In the genomic region with DNA sequence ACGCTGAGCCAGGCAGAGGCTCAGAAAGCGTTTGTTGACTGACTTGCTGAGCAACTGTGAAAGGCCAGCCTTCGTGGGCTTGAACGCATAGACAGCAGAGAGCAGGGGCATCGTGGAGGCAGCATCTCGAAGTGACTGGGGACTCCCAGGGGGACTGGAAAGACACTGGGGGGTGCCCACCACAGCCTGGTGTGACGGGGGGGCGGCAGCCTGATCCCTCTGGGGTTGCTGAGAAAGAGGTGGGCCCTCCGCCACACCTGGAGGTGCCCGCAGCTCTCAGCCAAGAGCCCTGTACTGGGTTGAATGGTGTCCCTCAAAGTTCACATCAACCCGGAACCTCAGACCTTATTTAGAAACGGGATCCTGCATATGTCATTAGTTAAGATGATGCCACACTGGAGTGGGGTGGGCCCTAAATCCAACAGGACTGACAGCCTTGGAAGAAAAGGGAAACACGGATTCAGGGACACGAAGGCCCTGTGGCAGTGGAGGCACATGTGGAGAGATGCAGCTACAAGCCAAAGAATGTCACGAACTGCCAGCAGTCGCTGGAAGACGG, we compare ENCODE assay signal across 10 cellular contexts.
DNase-seq lines count a peak whose midpoint lies in the region; ATAC-seq and TF ChIP-seq lines count a peak whose summit lies in the region.
"Had no signal": no experiment of that assay in that cellular context is flagged by ENCODE, and none has a peak within 500 bp of the region (broad histone marks: within the 10 kb centered on the region; RNA-seq: fewer than 3 reads in every experiment).

No MANE protein-coding gene starts in this region.

- TF ChIP-seq POLR2A in tibial nerve (IDR thresholded peaks at IDR 0.05), result no peak

- no peak for ATAC-seq in GM18502 (IDR thresholded peaks at IDR 0.05; ENCODE audit: poor library complexity, unreplicated experiment)
- ATAC-seq in HG02852 (IDR thresholded peaks at IDR 0.05; ENCODE audit: unreplicated experiment), result no peak

- TF ChIP-seq EP300 in tibial nerve (IDR thresholded peaks at IDR 0.05), result no peak

- H3K9me3 ChIP-seq in SJCRH30 (replicated peaks) (no peaks in the 10 kb centered on the region), endodermal cell (ENCODE audit: control insufficient read depth, low read length) (no peaks in the 10 kb centered on the region), tibial nerve (no peaks in the 10 kb centered on the region)
- H3K9me3 ChIP-seq: pancreas had no signal

- H3K4me1 Mint-ChIP-seq in endodermal cell (no peaks in the 10 kb centered on the region), nephron progenitor cell (peaks cover 26% of the 10 kb centered on the region)

- TF ChIP-seq CTCF in endodermal cell (conservative IDR thresholded peaks at IDR 0.05) (no peak), nephron progenitor cell (IDR thresholded peaks at IDR 0.05) (no peak), tibial nerve (IDR thresholded peaks at IDR 0.05) (no peak)

- DNase-seq in SJCRH30 (no peak), endodermal cell (no peak), nephron progenitor cell (no peak), tibial nerve (ENCODE audit: low spot score in 2 of 2) (no peak), cerebellar cortex (ENCODE audit: low spot score) (no peak)
- DNase-seq in activated CD8-positive, alpha-beta memory T cell treated with anti-CD3 and anti-CD28 coated beads for 24 hours, result no peak
- DNase-seq: activated effector memory CD4-positive, alpha-beta T cell treated with anti-CD3 and anti-CD28 coated beads, Interleukin-2, amount 50 U/mL, for 16 hours; pancreas had no signal

- H3K4me3 ChIP-seq in SJCRH30 (no peak overlapping the region), endodermal cell (ENCODE audit: low read length) (no peak overlapping the region), tibial nerve (no peak overlapping the region)
- H3K4me3 ChIP-seq: pancreas had no signal

- H3K36me3 ChIP-seq in SJCRH30 (peaks cover 75% of the 10 kb centered on the region), endodermal cell (ENCODE audit: control insufficient read depth, insufficient read depth, low read length) (peaks cover 27% of the 10 kb centered on the region), tibial nerve (peaks cover 0 to 75% (median 3%) of the 10 kb centered on the region in 3 donors)

- H3K27ac Mint-ChIP-seq in endodermal cell, result peak overlapping the region; percentile 64
- peak overlapping the region; percentile 43 for H3K27ac Mint-ChIP-seq in nephron progenitor cell

- H3K27ac ChIP-seq in SJCRH30 (peak overlapping the region; percentile 53; the same call in 1 of the 2 replicates), endodermal cell (ENCODE audit: low read depth, low read length) (peak overlapping the region; percentile 6), tibial nerve (peak overlapping the region; percentile 60 to 94 (median 82))

- no peaks in the 10 kb centered on the region for H3K27me3 Mint-ChIP-seq in endodermal cell (ENCODE audit: insufficient read depth)
- H3K27me3 Mint-ChIP-seq in nephron progenitor cell (ENCODE audit: low read depth, poor library complexity), result no peaks in the 10 kb centered on the region

- H3K9me3 Mint-ChIP-seq in endodermal cell, result no peaks in the 10 kb centered on the region
- no peaks in the 10 kb centered on the region for H3K9me3 Mint-ChIP-seq in nephron progenitor cell

- WGBS in endodermal cell (ENCODE audit: insufficient coverage in 1 of 2, insufficient read length in 1 of 2), 2 experiments, result 94% methylated on average over 11 to 17 of the region's 17 CpGs
- 56 to 69% methylated on average over 15 to 16 of the region's 17 CpGs for WGBS in tibial nerve, 2 donors

- H3K36me3 Mint-ChIP-seq in endodermal cell (ENCODE audit: low read depth), result peaks cover 40% of the 10 kb centered on the region
- peaks cover 9% of the 10 kb centered on the region for H3K36me3 Mint-ChIP-seq in nephron progenitor cell (ENCODE audit: low read depth)

- H3K27me3 ChIP-seq in SJCRH30, result no peaks in the 10 kb centered on the region
- no peaks in the 10 kb centered on the region for H3K27me3 ChIP-seq in endodermal cell (ENCODE audit: control insufficient read depth, insufficient read depth, low read length, poor library complexity, severe bottlenecking)
- no peaks in the 10 kb centered on the region for H3K27me3 ChIP-seq in tibial nerve
- H3K27me3 ChIP-seq: pancreas had no signal

- no peak overlapping the region for H3K9ac ChIP-seq in endodermal cell (ENCODE audit: extremely low read depth, low read length, poor library complexity, severe bottlenecking)

- no peak overlapping the region for H3K4me3 Mint-ChIP-seq in endodermal cell
- no peak overlapping the region for H3K4me3 Mint-ChIP-seq in nephron progenitor cell

- H3K4me1 ChIP-seq in SJCRH30 (no peaks in the 10 kb centered on the region; the same call in 1 of the 2 replicates), endodermal cell (ENCODE audit: control insufficient read depth, insufficient read depth, low read length) (no peaks in the 10 kb centered on the region), tibial nerve (peaks cover 0 to 82% (median 34%) of the 10 kb centered on the region in 4 donors)

Comparison
In these comparisons a context has a peak if more than half of its experiments do, and no peak if none do; other contexts are left out.
1. H3K27ac ChIP-seq: peak in every context shown above with its lines; median percentile 82 in tibial nerve; 53 in SJCRH30; 6 in endodermal cell.